ENCODE assay signal across 8 cellular contexts in the genomic region with DNA sequence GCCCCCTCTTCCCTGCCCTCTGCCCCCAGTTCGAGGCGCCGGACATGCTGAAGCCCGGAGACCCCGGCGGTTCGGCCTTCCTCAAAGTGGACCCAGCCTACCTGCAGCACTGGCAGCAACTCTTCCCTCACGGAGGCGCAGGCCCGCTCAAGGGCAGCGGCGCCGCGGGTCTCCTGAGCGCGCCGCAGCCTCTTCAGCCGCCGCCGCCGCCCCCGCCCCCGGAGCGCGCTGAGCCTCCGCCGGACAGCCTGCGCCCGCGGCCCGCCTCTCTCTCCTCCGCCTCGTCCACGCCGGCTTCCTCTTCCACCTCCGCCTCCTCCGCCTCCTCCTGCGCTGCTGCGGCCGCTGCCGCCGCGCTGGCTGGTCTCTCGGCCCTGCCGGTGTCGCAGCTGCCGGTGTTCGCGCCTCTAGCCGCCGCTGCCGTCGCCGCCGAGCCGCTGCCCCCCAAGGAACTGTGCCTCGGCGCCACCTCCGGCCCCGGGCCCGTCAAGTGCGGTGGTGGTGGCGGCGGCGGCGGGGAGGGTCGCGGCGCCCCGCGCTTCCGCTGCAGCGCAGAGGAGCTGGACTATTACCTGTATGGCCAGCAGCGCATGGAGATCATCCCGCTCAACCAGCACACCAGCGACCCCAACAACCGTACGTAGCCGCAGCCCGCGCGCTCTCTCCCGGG. TPM values are rescaled to one million over a fixed set of nuclear protein-coding genes. Genes with fewer than 3 reads are reported as not detected.
DNase-seq lines count a peak whose midpoint lies in the region; ATAC-seq and TF ChIP-seq lines count a peak whose summit lies in the region.

No MANE protein-coding gene starts in this region.

- no peaks in the 10 kb centered on the region for H3K9me3 ChIP-seq in mucosa of rectum (ENCODE audit: control insufficient read depth in 2 of 2, low read length in 2 of 2)
- no peaks in the 10 kb centered on the region for H3K9me3 ChIP-seq in CD8-positive, alpha-beta memory T cell (ENCODE audit: low read length)

- no peak overlapping the region for H3K27ac ChIP-seq in mucosa of rectum (ENCODE audit: low read depth in 2 of 2, low read length in 2 of 2)
- no peak overlapping the region for H3K27ac ChIP-seq in CD8-positive, alpha-beta memory T cell (ENCODE audit: low read depth, low read length)

- CTCF ChIA-PET in CD8-positive, alpha-beta memory T cell (lab: Charles Lee) = no interaction called here

- peaks cover 40% of the 10 kb centered on the region for H3K4me1 Mint-ChIP-seq in dendritic cell treated with granulocyte-macrophage colony-stimulating factor and Interleukin-4, amounts not matched to agents 40 ng/mL and 50 ng/mL, for 4 days (ENCODE audit: low read depth)
- H3K4me1 Mint-ChIP-seq in CD8-positive, alpha-beta memory T cell = peaks cover 27 to 58% (median 32%) of the 10 kb centered on the region in 3 donors
- H3K4me1 Mint-ChIP-seq in T-helper 2 cell treated with Interferon-gamma antibody and Interleukin-4, amounts not matched to agents 5 μg/mL and 100 μg/mL, for 36 hours (ENCODE audit: low read depth) = peaks cover 14% of the 10 kb centered on the region

- peaks cover 8 to 15% of the 10 kb centered on the region in 2 donors for H3K4me1 ChIP-seq in mucosa of rectum (ENCODE audit: control insufficient read depth in 2 of 2, insufficient read depth in 2 of 2, low read length in 2 of 2)
- no peaks in the 10 kb centered on the region for H3K4me1 ChIP-seq in CD8-positive, alpha-beta memory T cell (ENCODE audit: insufficient read depth, low read length)

- peaks cover 92% of the 10 kb centered on the region for H3K27me3 Mint-ChIP-seq in dendritic cell treated with granulocyte-macrophage colony-stimulating factor and Interleukin-4, amounts not matched to agents 40 ng/mL and 50 ng/mL, for 4 days
- peaks cover 66 to 81% of the 10 kb centered on the region in 2 donors for H3K27me3 Mint-ChIP-seq in CD8-positive, alpha-beta memory T cell
- H3K27me3 Mint-ChIP-seq in T-helper 2 cell treated with Interferon-gamma antibody and Interleukin-4, amounts not matched to agents 5 μg/mL and 100 μg/mL, for 36 hours (ENCODE audit: low read depth) = peaks cover 77% of the 10 kb centered on the region

- H3K9ac ChIP-seq in mucosa of rectum (ENCODE audit: low read depth in 1 of 2, low read length in 2 of 2) = no peak overlapping the region

- peak overlapping the region; percentile 26 for H3K4me3 ChIP-seq in GM12875 (ENCODE audit: low read depth, low read length)
- peak overlapping the region; percentile 42 for H3K4me3 ChIP-seq in LNCaP clone FGC (ENCODE audit: low read depth, low read length)
- peak overlapping the region; percentile 37 to 55 for H3K4me3 ChIP-seq in mucosa of rectum (ENCODE audit: low read length in 2 of 2)
- H3K4me3 ChIP-seq in CD8-positive, alpha-beta memory T cell (ENCODE audit: low read length) = no peak overlapping the region

- peak overlapping the region; percentile 58 for H3K4me3 Mint-ChIP-seq in dendritic cell treated with granulocyte-macrophage colony-stimulating factor and Interleukin-4, amounts not matched to agents 40 ng/mL and 50 ng/mL, for 4 days
- H3K4me3 Mint-ChIP-seq in CD8-positive, alpha-beta memory T cell = peak overlapping the region in 1 of 7 donors; percentile 80
- H3K4me3 Mint-ChIP-seq in T-helper 2 cell treated with Interferon-gamma antibody and Interleukin-4, amounts not matched to agents 5 μg/mL and 100 μg/mL, for 36 hours = no peak overlapping the region

- no peaks in the 10 kb centered on the region for H3K36me3 Mint-ChIP-seq in dendritic cell treated with granulocyte-macrophage colony-stimulating factor and Interleukin-4, amounts not matched to agents 40 ng/mL and 50 ng/mL, for 4 days (ENCODE audit: low read depth)
- H3K36me3 Mint-ChIP-seq in CD8-positive, alpha-beta memory T cell = no peaks in the 10 kb centered on the region
- no peaks in the 10 kb centered on the region for H3K36me3 Mint-ChIP-seq in T-helper 2 cell treated with Interferon-gamma antibody and Interleukin-4, amounts not matched to agents 5 μg/mL and 100 μg/mL, for 36 hours (ENCODE audit: low read depth)

- H3K9me3 Mint-ChIP-seq in dendritic cell treated with granulocyte-macrophage colony-stimulating factor and Interleukin-4, amounts not matched to agents 40 ng/mL and 50 ng/mL, for 4 days = no peaks in the 10 kb centered on the region
- no peaks in the 10 kb centered on the region for H3K9me3 Mint-ChIP-seq in CD8-positive, alpha-beta memory T cell
- H3K9me3 Mint-ChIP-seq in T-helper 2 cell treated with Interferon-gamma antibody and Interleukin-4, amounts not matched to agents 5 μg/mL and 100 μg/mL, for 36 hours = no peaks in the 10 kb centered on the region

- H3K27me3 ChIP-seq in mucosa of rectum (ENCODE audit: control insufficient read depth in 2 of 2, insufficient read depth in 2 of 2, low read length in 2 of 2) = peaks cover 51 to 72% of the 10 kb centered on the region in 2 donors
- peaks cover 28% of the 10 kb centered on the region for H3K27me3 ChIP-seq in CD8-positive, alpha-beta memory T cell (ENCODE audit: insufficient read depth, low read length, poor library complexity, severe bottlenecking)

- TF ChIP-seq CTCF in GM12875 (IDR thresholded peaks at IDR 0.05; ENCODE audit: borderline replicate concordance, insufficient read depth, low read depth, low read length) (no peak), LNCaP clone FGC (IDR thresholded peaks at IDR 0.05; ENCODE audit: control insufficient read depth, extremely low read depth, insufficient read depth) (no peak)

- intact Hi-C loops in dendritic cell treated with granulocyte-macrophage colony-stimulating factor and Interleukin-4, amounts not matched to agents 40 ng/mL and 50 ng/mL, for 4 days (cut with micrococcal nuclease) = no loop called here

- no peaks in the 10 kb centered on the region for H3K36me3 ChIP-seq in mucosa of rectum (ENCODE audit: control insufficient read depth in 2 of 2, insufficient read depth in 2 of 2, low read length in 2 of 2)
- no peaks in the 10 kb centered on the region for H3K36me3 ChIP-seq in CD8-positive, alpha-beta memory T cell (ENCODE audit: insufficient read depth, low read length)

- POLR2A ChIA-PET in CD8-positive, alpha-beta memory T cell (lab: Charles Lee) = no interaction called here

- DNase-seq in LNCaP clone FGC (ENCODE audit: low read depth) (no peak), H4 (ENCODE audit: low spot score) (no peak)
- no peak for DNase-seq in CD8-positive, alpha-beta memory T cell
- no peak for DNase-seq in T-helper 2 cell treated with Interferon-gamma antibody and Interleukin-4, amounts not matched to agents 5 μg/mL and 100 μg/mL, for 36 hours (ENCODE audit: low spot score)

- no peak for ATAC-seq in HG03135 (IDR thresholded peaks at IDR 0.05; ENCODE audit: unreplicated experiment)

- H3K27ac Mint-ChIP-seq in dendritic cell treated with granulocyte-macrophage colony-stimulating factor and Interleukin-4, amounts not matched to agents 40 ng/mL and 50 ng/mL, for 4 days = no peak overlapping the region
- no peak overlapping the region for H3K27ac Mint-ChIP-seq in CD8-positive, alpha-beta memory T cell
- no peak overlapping the region for H3K27ac Mint-ChIP-seq in T-helper 2 cell treated with Interferon-gamma antibody and Interleukin-4, amounts not matched to agents 5 μg/mL and 100 μg/mL, for 36 hours

RNA-seq across cellular contexts. Expression of a gene that starts 1.1 kb away (rescaled TPM):
- total RNA-seq in CD8-positive, alpha-beta memory T cell = not detected
- polyA plus RNA-seq in CD8-positive, alpha-beta memory T cell = not detected
- total RNA-seq in H4 (2014; rRNA removed; shearing (Covaris generic)) = 0.04 TPM in 1 of 2 replicates, not detected in the other

RNA-seq across cellular contexts. Expression of a gene that starts 53.6 kb away (rescaled TPM):
- not detected for total RNA-seq in CD8-positive, alpha-beta memory T cell
- polyA plus RNA-seq in CD8-positive, alpha-beta memory T cell = not detected
- 78.4 and 84.2 TPM in 2 replicates for total RNA-seq in H4 (2014; rRNA removed; shearing (Covaris generic))

Comparison
In these comparisons a context has a peak if more than half of its experiments do, and no peak if none do; other contexts are left out.
1. RNA of a gene that starts 53.6 kb away (total RNA-seq): 78.4 to 84.2 TPM in H4; not detected in CD8-positive, alpha-beta memory T cell; every median in the first group is over 10 times any median in the second.